ENCODE assay signal across 23 cellular contexts in genomic region chr22:48449466-48450187, GRCh38.
"Had no signal": no experiment of that assay in that cellular context is flagged by ENCODE, and none has a peak within 500 bp of the region (broad histone marks: within the 10 kb centered on the region; RNA-seq: fewer than 3 reads in every experiment).

No MANE protein-coding gene starts in this region.

- DNase-seq: activated B cell treated with CpG ODN at 0.5 μM for 24 hours; activated CD4-positive, alpha-beta T cell treated with anti-CD3 and anti-CD28 coated beads for 36 hours; activated CD4-positive, alpha-beta T cell treated with anti-CD3 and anti-CD28 coated beads, Interleukin-2, amount 50 U/mL, for 48 hours; activated T-cell treated with anti-CD3 and anti-CD28 coated beads, Interleukin-2, amount 50 U/mL, for 72 hours; adrenal gland; gastrocnemius medialis; hippocampal formation; left ventricle myocardium superior; mucosa of descending colon; naive B cell; occipital lobe; retina; stimulated activated CD4-positive, alpha-beta T cell treated with anti-CD3 and anti-CD28 coated beads, Interleukin-4, amount 100 ng/mL, for 1 hour; stimulated activated naive CD4-positive, alpha-beta T cell; testis had no signal

- FAIRE-seq: bronchial epithelial cell had no signal

- H3K27ac ChIP-seq: adrenal gland, coronary artery, esophagus muscularis mucosa, gastrocnemius medialis, testis had no signal

- H3K9me3 Mint-ChIP-seq: activated B cell treated with CpG ODN at 0.5 μM for 24 hours; activated T-cell treated with anti-CD3 and anti-CD28 coated beads, Interleukin-2, amount 50 U/mL, for 72 hours; memory B cell; naive B cell; T-helper 1 cell treated with Interleukin-12 subunit alpha and Interleukin-12 subunit beta and Interleukin-4 antibody, amounts not matched to agents 30 μg/mL and 1 μg/mL, for 36 hours; type B pancreatic cell had no signal

- H3K4me3 Mint-ChIP-seq: activated B cell treated with CpG ODN at 0.5 μM for 24 hours; activated CD4-positive, alpha-beta T cell treated with anti-CD3 and anti-CD28 coated beads for 36 hours; activated naive CD8-positive, alpha-beta T cell; activated T-cell treated with anti-CD3 and anti-CD28 coated beads, Interleukin-2, amount 50 U/mL, for 72 hours; memory B cell; T-helper 1 cell treated with Interleukin-12 subunit alpha and Interleukin-12 subunit beta and Interleukin-4 antibody, amounts not matched to agents 30 μg/mL and 1 μg/mL, for 36 hours; type B pancreatic cell had no signal

- H3K4me1 ChIP-seq: adrenal gland, esophagus muscularis mucosa, gastrocnemius medialis, testis had no signal

- H3K36me3 ChIP-seq: adrenal gland, esophagus muscularis mucosa, gastrocnemius medialis had no signal

- H3K27ac Mint-ChIP-seq: activated B cell treated with CpG ODN at 0.5 μM for 24 hours; activated CD4-positive, alpha-beta T cell treated with anti-CD3 and anti-CD28 coated beads for 36 hours; activated naive CD8-positive, alpha-beta T cell; activated T-cell treated with anti-CD3 and anti-CD28 coated beads, Interleukin-2, amount 50 U/mL, for 72 hours; memory B cell; naive B cell; progenitor cell of endocrine pancreas; T-helper 1 cell treated with Interleukin-12 subunit alpha and Interleukin-12 subunit beta and Interleukin-4 antibody, amounts not matched to agents 30 μg/mL and 1 μg/mL, for 36 hours; type B pancreatic cell had no signal

- H3K4me1 Mint-ChIP-seq: activated CD4-positive, alpha-beta T cell treated with anti-CD3 and anti-CD28 coated beads for 36 hours; memory B cell had no signal

- H3K9me3 ChIP-seq: adrenal gland, esophagus muscularis mucosa, gastrocnemius medialis, mucosa of descending colon, testis had no signal

- ATAC-seq: activated CD4-positive, alpha-beta T cell treated with anti-CD3 and anti-CD28 coated beads for 36 hours; activated T-cell treated with anti-CD3 and anti-CD28 coated beads, Interleukin-2, amount 50 U/mL, for 72 hours; gastrocnemius medialis; left ventricle myocardium superior; mucosa of descending colon had no signal

- H3K36me3 Mint-ChIP-seq: activated naive CD8-positive, alpha-beta T cell; memory B cell; naive B cell; type B pancreatic cell had no signal

- H3K27me3 ChIP-seq: adrenal gland, gastrocnemius medialis, testis had no signal

- H3K4me3 ChIP-seq: adrenal gland, coronary artery, esophagus muscularis mucosa, gastrocnemius medialis, mucosa of descending colon, testis had no signal
